2 cellular contexts compared by ENCODE assay signal in the genomic region with DNA sequence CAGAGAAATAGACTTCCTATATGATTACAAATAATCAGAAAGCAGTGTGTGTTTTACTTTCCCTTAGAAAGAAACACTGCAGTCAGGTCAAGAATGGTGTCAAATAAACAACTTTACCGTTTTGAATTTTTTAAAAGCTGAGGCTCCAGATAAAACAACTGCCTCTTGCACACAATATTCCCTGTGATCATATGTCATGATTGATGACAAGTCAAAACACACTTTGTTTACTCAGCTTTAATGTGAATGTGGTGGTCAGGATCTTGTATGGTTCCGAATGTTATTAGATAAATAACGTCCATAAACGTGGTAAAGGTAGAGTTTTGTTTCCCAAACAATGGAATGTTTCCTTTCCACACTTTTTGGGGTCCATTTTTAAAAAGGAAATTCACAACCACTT.
TF ChIP-seq lines count a peak whose summit lies in the region.

No MANE protein-coding gene starts in this region.

TF ChIP-seq in A549, 52 proteins besides CTCF, POLR2A, EP300 and RAD21 (continued from another document):
- no peak for TF ChIP-seq ESRRA (IDR thresholded peaks at IDR 0.05; ENCODE audit: borderline replicate concordance, low read length)
- TF ChIP-seq, protein P1, sequence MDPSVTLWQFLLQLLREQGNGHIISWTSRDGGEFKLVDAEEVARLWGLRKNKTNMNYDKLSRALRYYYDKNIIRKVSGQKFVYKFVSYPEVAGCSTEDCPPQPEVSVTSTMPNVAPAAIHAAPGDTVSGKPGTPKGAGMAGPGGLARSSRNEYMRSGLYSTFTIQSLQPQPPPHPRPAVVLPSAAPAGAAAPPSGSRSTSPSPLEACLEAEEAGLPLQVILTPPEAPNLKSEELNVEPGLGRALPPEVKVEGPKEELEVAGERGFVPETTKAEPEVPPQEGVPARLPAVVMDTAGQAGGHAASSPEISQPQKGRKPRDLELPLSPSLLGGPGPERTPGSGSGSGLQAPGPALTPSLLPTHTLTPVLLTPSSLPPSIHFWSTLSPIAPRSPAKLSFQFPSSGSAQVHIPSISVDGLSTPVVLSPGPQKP (IDR thresholded peaks at IDR 0.05; ENCODE audit: low read depth, low read length), result no peak
- TF ChIP-seq NFE2L2 (conservative IDR thresholded peaks at IDR 0.05; ENCODE audit: low read length), result no peak
- TF ChIP-seq, protein P2, sequence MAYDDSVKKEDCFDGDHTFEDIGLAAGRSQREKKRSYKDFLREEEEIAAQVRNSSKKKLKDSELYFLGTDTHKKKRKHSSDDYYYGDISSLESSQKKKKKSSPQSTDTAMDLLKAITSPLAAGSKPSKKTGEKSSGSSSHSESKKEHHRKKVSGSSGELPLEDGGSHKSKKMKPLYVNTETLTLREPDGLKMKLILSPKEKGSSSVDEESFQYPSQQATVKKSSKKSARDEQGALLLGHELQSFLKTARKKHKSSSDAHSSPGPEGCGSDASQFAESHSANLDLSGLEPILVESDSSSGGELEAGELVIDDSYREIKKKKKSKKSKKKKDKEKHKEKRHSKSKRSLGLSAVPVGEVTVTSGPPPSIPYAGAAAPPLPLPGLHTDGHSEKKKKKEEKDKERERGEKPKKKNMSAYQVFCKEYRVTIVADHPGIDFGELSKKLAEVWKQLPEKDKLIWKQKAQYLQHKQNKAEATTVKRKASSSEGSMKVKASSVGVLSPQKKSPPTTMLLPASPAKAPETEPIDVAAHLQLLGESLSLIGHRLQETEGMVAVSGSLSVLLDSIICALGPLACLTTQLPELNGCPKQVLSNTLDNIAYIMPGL (CRISPR knock-in tag; IDR thresholded peaks at IDR 0.05; ENCODE audit: borderline replicate concordance), result no peak
- no peak for TF ChIP-seq FOXS1 (CRISPR knock-in tag; IDR thresholded peaks at IDR 0.05)
- no peak for TF ChIP-seq CBX8 (IDR thresholded peaks at IDR 0.05)

TF ChIP-seq in IMR-90, 13 proteins besides CTCF, POLR2A, EP300 and RAD21 (continued from another document):
- TF ChIP-seq NFE2L2 (IDR thresholded peaks at IDR 0.05; ENCODE audit: low read depth, low read length), result no peak
TF ChIP-seq in IMR-90: peak in this region for 0.
